Comparison of ENCODE assay signal across 1 cellular context in genomic region chr21:45387506-45387905, GRCh38.
TF ChIP-seq lines count a peak whose summit lies in the region.

No MANE protein-coding gene starts in this region.

TF ChIP-seq in GM23338, 12 proteins besides CTCF, POLR2A, EP300 and RAD21:
- TF ChIP-seq ZNF462 (CRISPR knock-in tag; IDR thresholded peaks at IDR 0.05) = no peak
- TF ChIP-seq NANOG (IDR thresholded peaks at IDR 0.05; ENCODE audit: borderline replicate concordance) = no peak
- TF ChIP-seq, protein P1, sequence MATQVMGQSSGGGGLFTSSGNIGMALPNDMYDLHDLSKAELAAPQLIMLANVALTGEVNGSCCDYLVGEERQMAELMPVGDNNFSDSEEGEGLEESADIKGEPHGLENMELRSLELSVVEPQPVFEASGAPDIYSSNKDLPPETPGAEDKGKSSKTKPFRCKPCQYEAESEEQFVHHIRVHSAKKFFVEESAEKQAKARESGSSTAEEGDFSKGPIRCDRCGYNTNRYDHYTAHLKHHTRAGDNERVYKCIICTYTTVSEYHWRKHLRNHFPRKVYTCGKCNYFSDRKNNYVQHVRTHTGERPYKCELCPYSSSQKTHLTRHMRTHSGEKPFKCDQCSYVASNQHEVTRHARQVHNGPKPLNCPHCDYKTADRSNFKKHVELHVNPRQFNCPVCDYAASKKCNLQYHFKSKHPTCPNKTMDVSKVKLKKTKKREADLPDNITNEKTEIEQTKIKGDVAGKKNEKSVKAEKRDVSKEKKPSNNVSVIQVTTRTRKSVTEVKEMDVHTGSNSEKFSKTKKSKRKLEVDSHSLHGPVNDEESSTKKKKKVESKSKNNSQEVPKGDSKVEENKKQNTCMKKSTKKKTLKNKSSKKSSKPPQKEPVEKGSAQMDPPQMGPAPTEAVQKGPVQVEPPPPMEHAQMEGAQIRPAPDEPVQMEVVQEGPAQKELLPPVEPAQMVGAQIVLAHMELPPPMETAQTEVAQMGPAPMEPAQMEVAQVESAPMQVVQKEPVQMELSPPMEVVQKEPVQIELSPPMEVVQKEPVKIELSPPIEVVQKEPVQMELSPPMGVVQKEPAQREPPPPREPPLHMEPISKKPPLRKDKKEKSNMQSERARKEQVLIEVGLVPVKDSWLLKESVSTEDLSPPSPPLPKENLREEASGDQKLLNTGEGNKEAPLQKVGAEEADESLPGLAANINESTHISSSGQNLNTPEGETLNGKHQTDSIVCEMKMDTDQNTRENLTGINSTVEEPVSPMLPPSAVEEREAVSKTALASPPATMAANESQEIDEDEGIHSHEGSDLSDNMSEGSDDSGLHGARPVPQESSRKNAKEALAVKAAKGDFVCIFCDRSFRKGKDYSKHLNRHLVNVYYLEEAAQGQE (IDR thresholded peaks at IDR 0.05; ENCODE audit: unreplicated experiment) = no peak
